In the genomic region with DNA sequence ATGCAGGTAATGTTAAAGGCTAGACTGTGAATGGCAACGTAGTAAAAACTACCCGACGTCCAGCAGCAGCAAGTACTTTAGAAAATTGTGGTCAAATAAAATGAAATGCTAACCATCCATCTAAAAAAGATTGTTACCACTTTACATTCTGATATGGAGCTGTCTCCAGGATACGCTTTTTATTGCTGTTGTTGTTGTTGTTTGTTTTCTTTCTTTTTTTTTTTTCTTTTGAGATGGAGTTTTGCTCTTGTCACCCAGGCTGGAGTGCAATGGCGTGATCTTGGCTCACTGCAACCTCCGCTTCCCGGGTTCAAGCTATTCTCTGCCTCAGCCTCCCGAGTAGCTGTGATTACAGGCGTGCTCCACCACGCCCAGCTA, we compare ENCODE assay signal across 8 cellular contexts. TPM values are rescaled to one million over a fixed set of nuclear protein-coding genes. Genes with fewer than 3 reads are reported as not detected.
DNase-seq lines count a peak whose midpoint lies in the region; ATAC-seq, FAIRE-seq and TF ChIP-seq lines count a peak whose summit lies in the region.
"Not testable (repeated sequence)": the region's sequence is repeated elsewhere in the genome, so short reads cannot be mapped to it uniquely, and the experiment has no call there.

No MANE protein-coding gene starts in this region.

- not testable (repeated sequence) for H4K5ac ChIP-seq in H1 (ENCODE audit: insufficient read length, low read depth, low read length)

- H3K27ac Mint-ChIP-seq in HFFc6: peak overlapping the region; percentile 87
- peak overlapping the region; percentile 46 for H3K27ac Mint-ChIP-seq in activated T-helper 17 cell treated with anti-CD3 and anti-CD28 coated beads, Interleukin-2, amount 50 U/mL, for 72 hours

- not testable (repeated sequence) for H3K4me3 Mint-ChIP-seq in HFFc6; activated T-helper 17 cell treated with anti-CD3 and anti-CD28 coated beads, Interleukin-2, amount 50 U/mL, for 72 hours

- peak overlapping the region; percentile 43 to 96 (median 82); a peak in 20 of 22 replicates for H3K4me2 ChIP-seq in BLaER1 treated with 17β-estradiol and CSF1 and Interleukin-3, amounts not matched to agents 10 nM and 100 nM
- H3K4me2 ChIP-seq in H1 (ENCODE audit: insufficient read depth in 1 of 2, low read depth in 2 of 2, low read length in 2 of 2): not testable (repeated sequence)
- H3K4me2 ChIP-seq in keratinocyte (ENCODE audit: control insufficient read depth, extremely low read depth, insufficient read depth, low read depth, low read length) (peak overlapping the region; percentile 74), osteoblast (ENCODE audit: insufficient read depth, low read length) (peak overlapping the region; percentile 15)

- H3K4ac ChIP-seq in H1 (replicated peaks; ENCODE audit: insufficient read length, low read depth, low read length): not testable (repeated sequence)

- peak overlapping the region in 10 of 11 experiments; percentile 60 to 85 (median 78); a peak in 21 of 22 replicates for H3K27ac ChIP-seq in BLaER1 treated with 17β-estradiol and CSF1 and Interleukin-3, amounts not matched to agents 10 nM and 100 nM
- peak overlapping the region; percentile 81 for H3K27ac ChIP-seq in Panc1 (ENCODE audit: low read length)
- not testable (repeated sequence) for H3K27ac ChIP-seq in H1 (ENCODE audit: low read depth, low read length)
- H3K27ac ChIP-seq in keratinocyte (ENCODE audit: control insufficient read depth, insufficient read depth, low read length): peak overlapping the region; percentile 88
- H3K27ac ChIP-seq in osteoblast (ENCODE audit: low read depth, low read length): peak overlapping the region; percentile 73
- peak overlapping the region; percentile 50 to 82 (median 78) for H3K27ac ChIP-seq in upper lobe of left lung

- H4K8ac ChIP-seq in H1 (ENCODE audit: extremely low read depth, insufficient read depth, low read length): not testable (repeated sequence)

- not testable (repeated sequence) for H3K9me3 ChIP-seq in BLaER1 treated with 17β-estradiol and CSF1 and Interleukin-3, amounts not matched to agents 10 nM and 100 nM (replicated peaks in 1 of 11); Panc1 (ENCODE audit: control insufficient read depth, insufficient read depth, low read depth, low read length); H1 (ENCODE audit: insufficient read depth in 2 of 2, low read depth in 1 of 2, low read length in 1 of 2); keratinocyte (ENCODE audit: control insufficient read depth, low read depth, low read length); osteoblast (ENCODE audit: low read depth, low read length); upper lobe of left lung

- POLR2A ChIA-PET in Panc1 (lab: Charles Lee): not testable (repeated sequence)
- POLR2A ChIA-PET in H1 (lab: Charles Lee; ENCODE audit: partially characterized antibody): interaction anchor here (0.8 kb wide), 1 partner anchor 46 kb away, joined by 3 read pairs; no protein-coding TSS in a partner anchor

- H3K36me3 ChIP-seq in BLaER1 treated with 17β-estradiol and CSF1 and Interleukin-3, amounts not matched to agents 10 nM and 100 nM; Panc1 (ENCODE audit: control insufficient read depth, insufficient read depth, low read length); H1 (ENCODE audit: control insufficient read depth in 2 of 4, insufficient read depth in 4 of 4, low read length in 3 of 4); keratinocyte (ENCODE audit: control insufficient read depth in 2 of 2, extremely low read depth in 1 of 2, insufficient read depth in 2 of 2, low read length in 2 of 2); osteoblast (ENCODE audit: insufficient read depth, low read length); upper lobe of left lung: not testable (repeated sequence)

- DNase-seq in HFFc6; Panc1 (ENCODE audit: low read depth, low spot score); H1 (ENCODE audit: low read depth in 1 of 2, low spot score in 2 of 2); keratinocyte (ENCODE audit: low read depth, low spot score); osteoblast (ENCODE audit: insufficient read length, low spot score, missing footprints); upper lobe of left lung: not testable (repeated sequence)

- H3K23me2 ChIP-seq in H1 (ENCODE audit: low read depth, low read length): not testable (repeated sequence)

- in situ Hi-C loops in Panc1 (cut with HindIII; ENCODE audit: low pct_unique_long_range_greater_than_20kb, low sequenced_read_pairs): not testable (repeated sequence)

- intact Hi-C loops in Panc1 (cut with micrococcal nuclease; ENCODE audit: unreplicated experiment): not testable (repeated sequence)

- H3K14ac ChIP-seq in H1 (ENCODE audit: insufficient read length): not testable (repeated sequence)

- not testable (repeated sequence) for H3K9me1 ChIP-seq in keratinocyte (ENCODE audit: control insufficient read depth, extremely low read depth, insufficient read depth, low read length)

- not testable (repeated sequence) for H3K18ac ChIP-seq in H1 (ENCODE audit: extremely low read depth, low read length)

- not testable (repeated sequence) for H3K27me3 ChIP-seq in BLaER1 treated with 17β-estradiol and CSF1 and Interleukin-3, amounts not matched to agents 10 nM and 100 nM; Panc1 (ENCODE audit: control insufficient read depth, insufficient read depth, low read length); H1 (replicated peaks in 1 of 4; ENCODE audit: control insufficient read depth in 3 of 4, extremely low read depth in 1 of 4, insufficient read depth in 3 of 4, low read length in 3 of 4); keratinocyte (ENCODE audit: control insufficient read depth, extremely low read depth, insufficient read depth, low read length); osteoblast (ENCODE audit: insufficient read depth, low read length); upper lobe of left lung

- not testable (repeated sequence) for BruUV-seq in Panc1 (replicated peaks; lab: Mats Ljungman, UMichigan)

- not testable (repeated sequence) for H3K27me3 Mint-ChIP-seq in HFFc6 (ENCODE audit: insufficient read depth); activated T-helper 17 cell treated with anti-CD3 and anti-CD28 coated beads, Interleukin-2, amount 50 U/mL, for 72 hours

- TF ChIP-seq RAD21 in H1 (IDR thresholded peaks at IDR 0.05 in 1 of 2, conservative IDR thresholded peaks at IDR 0.05 in 1 of 2; ENCODE audit: low read depth in 2 of 2, low read length in 2 of 2): not testable (repeated sequence)

- peaks cover 17 to 94% (median 62%) of the 10 kb centered on the region in 10 experiments for H3K4me1 ChIP-seq in BLaER1 treated with 17β-estradiol and CSF1 and Interleukin-3, amounts not matched to agents 10 nM and 100 nM
- peaks cover 28% of the 10 kb centered on the region for H3K4me1 ChIP-seq in Panc1 (ENCODE audit: control insufficient read depth, insufficient read depth, low read length)
- H3K4me1 ChIP-seq in H1 (replicated peaks in 1 of 4; ENCODE audit: control insufficient read depth in 3 of 4, insufficient read depth in 4 of 4, low read length in 3 of 4): peaks cover 8 to 17% (median 11%) of the 10 kb centered on the region in 4 experiments
- H3K4me1 ChIP-seq in keratinocyte (ENCODE audit: control insufficient read depth, extremely low read depth, insufficient read depth, low read length): peaks cover 27% of the 10 kb centered on the region
- peaks cover 21% of the 10 kb centered on the region for H3K4me1 ChIP-seq in osteoblast (ENCODE audit: insufficient read depth, low read length)
- H3K4me1 ChIP-seq in upper lobe of left lung: peaks cover 4 to 16% (median 13%) of the 10 kb centered on the region in 4 donors

- ATAC-seq in Panc1; activated T-helper 17 cell treated with anti-CD3 and anti-CD28 coated beads, Interleukin-2, amount 50 U/mL, for 72 hours (replicated peaks); upper lobe of left lung (ENCODE audit: low FRiP score in 2 of 2): not testable (repeated sequence)

- not testable (repeated sequence) for FAIRE-seq in H1 (lab: Jason Lieb, UNC); keratinocyte (lab: Jason Lieb, UNC)

- H3K56ac ChIP-seq in H1 (replicated peaks; ENCODE audit: insufficient read length, low read depth, low read length): not testable (repeated sequence)

- H3K4me3 ChIP-seq in BLaER1 treated with 17β-estradiol and CSF1 and Interleukin-3, amounts not matched to agents 10 nM and 100 nM: peak overlapping the region in 1 of 10 experiments; percentile 6; a peak in 1 of 20 replicates
- H3K4me3 ChIP-seq in Panc1 (ENCODE audit: low read depth in 2 of 2, low read length in 2 of 2); H1 (ENCODE audit: extremely low read depth in 1 of 4, insufficient read depth in 2 of 4, low read depth in 3 of 4, low read length in 4 of 4); keratinocyte (ENCODE audit: control insufficient read depth in 2 of 3, extremely low read depth in 1 of 3, insufficient read depth in 2 of 3, low read depth in 1 of 3, low read length in 3 of 3); osteoblast (ENCODE audit: insufficient read depth, low read length); upper lobe of left lung: not testable (repeated sequence)

- H2BK120ac ChIP-seq in H1 (replicated peaks; ENCODE audit: low read depth, low read length): not testable (repeated sequence)

- dilution Hi-C loops in keratinocyte (cut with MboI; ENCODE audit: extremely low pct_ligation_motif_present, low sequenced_read_pairs): not testable (repeated sequence)

- CTCF ChIA-PET in Panc1 (lab: Charles Lee): not testable (repeated sequence)
- CTCF ChIA-PET in H1 (lab: Charles Lee; ENCODE audit: partially characterized antibody): interaction anchor here (0.6 to 2.3 kb wide), 5 partner anchors 9 to 224 kb away, joined by 3 to 7 read pairs (median 4); no protein-coding TSS in a partner anchor

- not testable (repeated sequence) for H2AK5ac ChIP-seq in H1 (ENCODE audit: low read depth, low read length)

- not testable (repeated sequence) for H4K20me1 ChIP-seq in BLaER1 treated with 17β-estradiol and CSF1 and Interleukin-3, amounts not matched to agents 10 nM and 100 nM; H1 (replicated peaks in 1 of 2; ENCODE audit: control insufficient read depth in 1 of 2, insufficient read depth in 2 of 2, low read length in 2 of 2); keratinocyte (ENCODE audit: control insufficient read depth, extremely low read depth, insufficient read depth, low read length); osteoblast (ENCODE audit: insufficient read depth, low read length)

- H3K79me2 ChIP-seq in H1 (ENCODE audit: control insufficient read depth in 1 of 2, insufficient read depth in 2 of 2, low read length in 2 of 2); keratinocyte (ENCODE audit: control insufficient read depth, insufficient read depth, low read length); osteoblast (ENCODE audit: insufficient read depth, low read length): not testable (repeated sequence)

- H3K4me1 Mint-ChIP-seq in HFFc6 (ENCODE audit: low read depth): peaks cover 28% of the 10 kb centered on the region
- H3K4me1 Mint-ChIP-seq in activated T-helper 17 cell treated with anti-CD3 and anti-CD28 coated beads, Interleukin-2, amount 50 U/mL, for 72 hours: not testable (repeated sequence)

- H3K9me3 Mint-ChIP-seq in HFFc6; activated T-helper 17 cell treated with anti-CD3 and anti-CD28 coated beads, Interleukin-2, amount 50 U/mL, for 72 hours: not testable (repeated sequence)

- H2BK5ac ChIP-seq in H1 (ENCODE audit: low read depth, low read length): not testable (repeated sequence)

- H3K36me3 Mint-ChIP-seq in HFFc6 (ENCODE audit: low read depth); activated T-helper 17 cell treated with anti-CD3 and anti-CD28 coated beads, Interleukin-2, amount 50 U/mL, for 72 hours (ENCODE audit: low read depth): not testable (repeated sequence)

- not testable (repeated sequence) for TF ChIP-seq CTCF in HFFc6 (IDR thresholded peaks at IDR 0.05); Panc1 (IDR thresholded peaks at IDR 0.05); H1 (IDR thresholded peaks at IDR 0.05; ENCODE audit: control extremely low read depth in 1 of 3, insufficient read depth in 1 of 3, low read depth in 1 of 3, low read length in 3 of 3); keratinocyte (optimal IDR thresholded peaks at IDR 0.05 in 1 of 3, IDR thresholded peaks at IDR 0.05 in 1 of 3, conservative IDR thresholded peaks at IDR 0.05 in 1 of 3; ENCODE audit: extremely low read depth in 1 of 3, insufficient read depth in 2 of 3, low read length in 3 of 3); osteoblast (IDR thresholded peaks at IDR 0.05; ENCODE audit: extremely low read depth, low read depth, low read length); upper lobe of left lung (IDR thresholded peaks at IDR 0.05)

- not testable (repeated sequence) for H2BK12ac ChIP-seq in H1 (ENCODE audit: low read depth, low read length)

- peak overlapping the region in 7 of 11 experiments; percentile 42 to 70 (median 55); a peak in 11 of 22 replicates for H3K9ac ChIP-seq in BLaER1 treated with 17β-estradiol and CSF1 and Interleukin-3, amounts not matched to agents 10 nM and 100 nM
- H3K9ac ChIP-seq in H1 (replicated peaks in 1 of 4; ENCODE audit: extremely low read depth in 1 of 4, low read depth in 3 of 4, low read length in 3 of 4): not testable (repeated sequence)
- H3K9ac ChIP-seq in keratinocyte (ENCODE audit: control insufficient read depth, extremely low read depth, insufficient read depth, low read length): peak overlapping the region; percentile 73

- 0 out of 2 replicates have a peak overlapping the region, but pooled peaks have one; percentile 84 for H2BK20ac ChIP-seq in H1 (ENCODE audit: low read length)

- not testable (repeated sequence) for H3K23ac ChIP-seq in H1 (ENCODE audit: insufficient read length)

- H2AFZ ChIP-seq in H1 (ENCODE audit: low read length); keratinocyte (ENCODE audit: control insufficient read depth, low read length); osteoblast (ENCODE audit: low read length): not testable (repeated sequence)

- TF ChIP-seq POLR2A in H1 (IDR thresholded peaks at IDR 0.05; ENCODE audit: control extremely low read depth in 1 of 2, low read depth in 2 of 2, low read length in 2 of 2); upper lobe of left lung (IDR thresholded peaks at IDR 0.05): not testable (repeated sequence)

- not testable (repeated sequence) for TF ChIP-seq EP300 in H1 (IDR thresholded peaks at IDR 0.05; ENCODE audit: borderline replicate concordance in 1 of 2, low read depth in 2 of 2, low read length in 2 of 2); upper lobe of left lung (IDR thresholded peaks at IDR 0.05)

- not testable (repeated sequence) for H3K79me1 ChIP-seq in H1 (ENCODE audit: low read depth, low read length)

- H2BK15ac ChIP-seq in H1 (ENCODE audit: low read length): not testable (repeated sequence)

- WGBS in H1 (ENCODE audit: extremely low coverage in 1 of 2, insufficient coverage in 1 of 2, insufficient read length in 1 of 2, insufficient replicate concordance in 2 of 2, low coverage in 1 of 2, low lambda C conversion rate in 2 of 2, missing lambda C conversion rate in 1 of 2), 2 experiments: 79% methylated on average over 8 of the region's 10 CpGs; no CpG with 5 or more reads in 1 of the 2 experiments
- WGBS in upper lobe of left lung, 2 donors: 93 to 98% methylated on average over 10 of the region's 10 CpGs

- not testable (repeated sequence) for H4K91ac ChIP-seq in H1 (replicated peaks; ENCODE audit: insufficient read length, low read length)

RNA-seq across cellular contexts. Expression of a gene that starts 45.8 kb away (rescaled TPM):
- total RNA-seq in HFFc6 (2021; fragmentation: NEBNext Ultra II Directional; extraction: Animal tissue kit (Norgen Biotek cat#: 25700)): 10 to 100 TPM in 4 of 6 experiments, 1 to 10 TPM in 2; 4.8 to 15.1 (median 13.4) TPM
- total RNA-seq in Panc1 (2021; ENCODE audit: unreplicated experiment): 28.5 TPM
- 33.2 TPM for polyA plus RNA-seq in Panc1 (2012; ENCODE audit: insufficient read length)
- total RNA-seq in activated T-helper 17 cell treated with anti-CD3 and anti-CD28 coated beads, Interleukin-2, amount 50 U/mL, for 72 hours: 1 to 10 TPM in 1 of 2 donors, under 1 TPM in 1; 0.58 to 4.0 TPM
- total RNA-seq in H1 (2021; fragmentation: NEBNext Ultra II Directional; extraction: Animal tissue kit (Norgen Biotek cat#: 25700)): 12.2 and 12.9 TPM in 2 replicates
- polyA plus RNA-seq in H1 (2011; rRNA removed): 7.9 and 9.9 TPM in 2 replicates
- 8.8 TPM for polyA plus RNA-seq in H1 (2011; cell fraction: cytosol; rRNA removed)
- 12.0 TPM for polyA plus RNA-seq in H1 (2011; cell fraction: nucleus; rRNA removed)
- 9.3 to 13.8 TPM (median 11.0 TPM) in 4 replicates for polyA plus RNA-seq in H1 (2012, experiment 1 of 2)
- 14.2 TPM for polyA plus RNA-seq in H1 (2012, experiment 2 of 2)
- 16.5 TPM for polyA plus RNA-seq in H1 (2013, experiment 1 of 2)
- polyA plus RNA-seq in H1 (2013, experiment 2 of 2): 15.9 TPM
- polyA minus RNA-seq in H1 (2011; rRNA and poly(A)+ RNA removed): 4.8 and 5.7 TPM in 2 replicates
- 17.6 TPM for polyA minus RNA-seq in H1 (2011; cell fraction: cytosol; rRNA and poly(A)+ RNA removed)
- 18.8 TPM for polyA minus RNA-seq in H1 (2011; cell fraction: nucleus; rRNA and poly(A)+ RNA removed)
- polyA plus RNA-seq in keratinocyte: 17.6 to 138 TPM (median 88.4 TPM) in 3 replicates
- polyA plus RNA-seq in keratinocyte (2011; ENCODE audit: low read depth): 243 TPM
- polyA plus RNA-seq in keratinocyte (2011; cell fraction: cytosol; rRNA removed): 32.9 and 46.3 TPM in 2 replicates
- 312 and 346 TPM in 2 replicates for polyA plus RNA-seq in keratinocyte (2011; cell fraction: nucleus; rRNA removed)
- 19.2 and 184 TPM in 2 replicates for polyA plus RNA-seq in keratinocyte (2012; ENCODE audit: low replicate concordance)
- 8.5 to 32.9 TPM (median 26.9 TPM) in 3 replicates for polyA minus RNA-seq in keratinocyte
- polyA minus RNA-seq in keratinocyte (2011; cell fraction: cytosol; rRNA and poly(A)+ RNA removed): 75.4 TPM
- polyA minus RNA-seq in keratinocyte (2011; cell fraction: nucleus; rRNA and poly(A)+ RNA removed): 167 and 184 TPM in 2 replicates
- 4.4 and 4.7 TPM in 2 replicates for total RNA-seq in osteoblast
- 10 to 100 TPM; 12.6 to 43.4 (median 25.9) TPM for total RNA-seq in upper lobe of left lung
